1 cellular context compared by ENCODE assay signal in the genomic region with DNA sequence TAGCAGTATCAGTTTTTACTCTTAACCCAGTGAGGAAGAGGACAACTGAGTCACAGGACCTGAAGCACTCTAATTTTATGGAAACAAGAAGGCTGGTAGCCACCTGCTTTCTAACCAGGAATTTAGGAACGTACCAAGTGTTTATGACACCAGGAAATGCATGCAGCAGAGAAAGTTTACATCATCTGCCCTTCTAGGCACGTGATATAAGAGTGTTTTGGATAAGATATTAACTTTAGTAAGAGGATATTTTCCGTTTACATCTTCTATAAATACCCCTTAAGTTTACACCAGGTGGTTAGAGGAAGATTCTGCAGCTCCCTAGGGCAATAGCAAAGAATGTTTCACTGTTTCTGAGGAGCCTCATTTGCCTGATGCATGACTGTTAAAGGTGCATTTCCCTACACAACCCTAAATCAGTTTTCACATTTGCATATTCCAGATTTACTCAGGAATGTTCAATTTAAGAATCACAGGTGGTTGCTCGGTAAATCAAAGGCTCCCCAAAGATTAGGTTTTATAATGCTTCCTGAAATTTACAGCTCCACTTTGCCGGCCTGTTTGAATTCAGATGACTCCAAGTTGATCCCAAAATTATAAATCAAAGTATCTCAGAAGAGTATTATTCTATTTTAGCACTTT.
TF ChIP-seq lines count a peak whose summit lies in the region.

No MANE protein-coding gene starts in this region.

TF ChIP-seq in SK-N-SH treated with all-trans-retinoic acid at 6 μM for 48 hours, 23 proteins besides CTCF, POLR2A, EP300 and RAD21 (continued from another document):
- TF ChIP-seq, protein P1, sequence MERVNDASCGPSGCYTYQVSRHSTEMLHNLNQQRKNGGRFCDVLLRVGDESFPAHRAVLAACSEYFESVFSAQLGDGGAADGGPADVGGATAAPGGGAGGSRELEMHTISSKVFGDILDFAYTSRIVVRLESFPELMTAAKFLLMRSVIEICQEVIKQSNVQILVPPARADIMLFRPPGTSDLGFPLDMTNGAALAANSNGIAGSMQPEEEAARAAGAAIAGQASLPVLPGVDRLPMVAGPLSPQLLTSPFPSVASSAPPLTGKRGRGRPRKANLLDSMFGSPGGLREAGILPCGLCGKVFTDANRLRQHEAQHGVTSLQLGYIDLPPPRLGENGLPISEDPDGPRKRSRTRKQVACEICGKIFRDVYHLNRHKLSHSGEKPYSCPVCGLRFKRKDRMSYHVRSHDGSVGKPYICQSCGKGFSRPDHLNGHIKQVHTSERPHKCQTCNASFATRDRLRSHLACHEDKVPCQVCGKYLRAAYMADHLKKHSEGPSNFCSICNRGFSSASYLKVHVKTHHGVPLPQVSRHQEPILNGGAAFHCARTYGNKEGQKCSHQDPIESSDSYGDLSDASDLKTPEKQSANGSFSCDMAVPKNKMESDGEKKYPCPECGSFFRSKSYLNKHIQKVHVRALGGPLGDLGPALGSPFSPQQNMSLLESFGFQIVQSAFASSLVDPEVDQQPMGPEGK (CRISPR knock-in tag; IDR thresholded peaks at IDR 0.05; ENCODE audit: borderline replicate concordance): no peak
- TF ChIP-seq PPARA (CRISPR knock-in tag; IDR thresholded peaks at IDR 0.05; ENCODE audit: borderline replicate concordance) (no peak), SNAI2 (CRISPR knock-in tag; IDR thresholded peaks at IDR 0.05) (no peak)
- TF ChIP-seq, protein P2, sequence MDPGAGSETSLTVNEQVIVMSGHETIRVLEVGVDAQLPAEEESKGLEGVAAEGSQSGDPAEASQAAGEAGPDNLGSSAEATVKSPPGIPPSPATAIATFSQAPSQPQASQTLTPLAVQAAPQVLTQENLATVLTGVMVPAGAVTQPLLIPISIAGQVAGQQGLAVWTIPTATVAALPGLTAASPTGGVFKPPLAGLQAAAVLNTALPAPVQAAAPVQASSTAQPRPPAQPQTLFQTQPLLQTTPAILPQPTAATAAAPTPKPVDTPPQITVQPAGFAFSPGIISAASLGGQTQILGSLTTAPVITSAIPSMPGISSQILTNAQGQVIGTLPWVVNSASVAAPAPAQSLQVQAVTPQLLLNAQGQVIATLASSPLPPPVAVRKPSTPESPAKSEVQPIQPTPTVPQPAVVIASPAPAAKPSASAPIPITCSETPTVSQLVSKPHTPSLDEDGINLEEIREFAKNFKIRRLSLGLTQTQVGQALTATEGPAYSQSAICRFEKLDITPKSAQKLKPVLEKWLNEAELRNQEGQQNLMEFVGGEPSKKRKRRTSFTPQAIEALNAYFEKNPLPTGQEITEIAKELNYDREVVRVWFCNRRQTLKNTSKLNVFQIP (CRISPR knock-in tag; IDR thresholded peaks at IDR 0.05; ENCODE audit: borderline replicate concordance, low read depth): no peak
